In genomic region chr10:31724296-31724695, GRCh38 we compare ENCODE assay signal across 18 cellular contexts.
"Had no signal": no experiment of that assay in that cellular context is flagged by ENCODE, and none has a peak within 500 bp of the region (broad histone marks: within the 10 kb centered on the region; RNA-seq: fewer than 3 reads in every experiment).

No MANE protein-coding gene starts in this region.

- FAIRE-seq: islet of Langerhans, pancreas had no signal

- H3K9me3 Mint-ChIP-seq: immature natural killer cell; natural killer cell treated with Interleukin-12 subunit alpha and Interleukin-12 subunit beta and Interleukin-15 and Interleukin-18, amount 100 ng/mL, for 72 hours; stimulated activated memory B cell treated with anti-CD40 and anti-IgM and Interleukin-4, amounts not matched to agents 10 μg/mL and 1 μg/mL and 100 μg/mL, for 72 hours; stimulated activated naive CD8-positive, alpha-beta T cell treated with anti-CD3 and anti-CD28 coated beads, Interleukin-15, amount 100 ng/mL, for 72 hours; type B pancreatic cell had no signal

- H3K36me3 Mint-ChIP-seq: immature natural killer cell; memory B cell; naive thymus-derived CD4-positive, alpha-beta T cell; natural killer cell treated with Interleukin-12 subunit alpha and Interleukin-12 subunit beta and Interleukin-15 and Interleukin-18, amount 100 ng/mL, for 72 hours; stimulated activated memory B cell treated with anti-CD40 and anti-IgM and Interleukin-4, amounts not matched to agents 10 μg/mL and 1 μg/mL and 100 μg/mL, for 72 hours; type B pancreatic cell had no signal

- H3K4me1 Mint-ChIP-seq: immature natural killer cell; memory B cell; stimulated activated memory B cell treated with anti-CD40 and anti-IgM and Interleukin-4, amounts not matched to agents 10 μg/mL and 1 μg/mL and 100 μg/mL, for 72 hours; stimulated activated naive CD8-positive, alpha-beta T cell treated with anti-CD3 and anti-CD28 coated beads, Interleukin-15, amount 100 ng/mL, for 72 hours had no signal

- ATAC-seq: mucosa of descending colon; naive thymus-derived CD4-positive, alpha-beta T cell; natural killer cell treated with Interleukin-12 subunit alpha and Interleukin-12 subunit beta and Interleukin-15 and Interleukin-18, amount 100 ng/mL, for 72 hours; pancreas; right lobe of liver; stimulated activated memory B cell treated with anti-CD40 and anti-IgM and Interleukin-4, amounts not matched to agents 10 μg/mL and 1 μg/mL and 100 μg/mL, for 72 hours; stimulated activated naive CD8-positive, alpha-beta T cell treated with anti-CD3 and anti-CD28 coated beads, Interleukin-15, amount 100 ng/mL, for 72 hours had no signal

- DNase-seq: immature natural killer cell; left ventricle myocardium inferior; midbrain; mucosa of descending colon; naive thymus-derived CD4-positive, alpha-beta T cell; pancreas; right lobe of liver; stimulated activated CD4-positive, alpha-beta T cell treated with anti-CD3 and anti-CD28 coated beads, Interleukin-1b, Interleukin-23, amount 100 ng/mL, for 48 hours; stimulated activated CD4-positive, alpha-beta T cell treated with anti-CD3 and anti-CD28 coated beads, Interleukin-2, amount 100 ng/mL, for 48 hours; stimulated activated CD4-positive, alpha-beta T cell treated with anti-CD3 and anti-CD28 coated beads, Interleukin-4, amount 100 ng/mL, for 4 hours; stimulated activated CD8-positive, alpha-beta memory T cell treated with anti-CD3 and anti-CD28 coated beads, Interleukin-4, amount 100 ng/mL, for 48 hours; stimulated activated naive CD4-positive, alpha-beta T cell treated with Interleukin-2 at 50 U/mL for 16 hours; stimulated activated naive CD8-positive, alpha-beta T cell treated with anti-CD3 and anti-CD28 coated beads, Interleukin-15, amount 100 ng/mL, for 72 hours had no signal

- H3K4me3 Mint-ChIP-seq: immature natural killer cell; memory B cell; naive thymus-derived CD4-positive, alpha-beta T cell; natural killer cell treated with Interleukin-12 subunit alpha and Interleukin-12 subunit beta and Interleukin-15 and Interleukin-18, amount 100 ng/mL, for 72 hours; stimulated activated memory B cell treated with anti-CD40 and anti-IgM and Interleukin-4, amounts not matched to agents 10 μg/mL and 1 μg/mL and 100 μg/mL, for 72 hours; stimulated activated naive CD8-positive, alpha-beta T cell treated with anti-CD3 and anti-CD28 coated beads, Interleukin-15, amount 100 ng/mL, for 72 hours; type B pancreatic cell had no signal

- H3K27me3 Mint-ChIP-seq: stimulated activated naive CD8-positive, alpha-beta T cell treated with anti-CD3 and anti-CD28 coated beads, Interleukin-15, amount 100 ng/mL, for 72 hours had no signal

- H3K27ac Mint-ChIP-seq: immature natural killer cell; memory B cell; naive thymus-derived CD4-positive, alpha-beta T cell; natural killer cell treated with Interleukin-12 subunit alpha and Interleukin-12 subunit beta and Interleukin-15 and Interleukin-18, amount 100 ng/mL, for 72 hours; stimulated activated memory B cell treated with anti-CD40 and anti-IgM and Interleukin-4, amounts not matched to agents 10 μg/mL and 1 μg/mL and 100 μg/mL, for 72 hours; type B pancreatic cell had no signal
